Comparison of ENCODE assay signal across 10 cellular contexts in genomic region chr12:113086249-113087164, GRCh38.
DNase-seq lines count a peak whose midpoint lies in the region; ATAC-seq lines count a peak whose summit lies in the region.
"Had no signal": no experiment of that assay in that cellular context is flagged by ENCODE, and none has a peak within 500 bp of the region (broad histone marks: within the 10 kb centered on the region; RNA-seq: fewer than 3 reads in every experiment).

No MANE protein-coding gene starts in this region.

- DNase-seq in DMS53 (lab: John Stamatoyannopoulos, UW) (peak; percentile 70), DMS53 treated with DMSO at 0.1 percent for 48 hours (lab: John Stamatoyannopoulos, UW; ENCODE audit: unreplicated experiment) (no peak), UCSD-AML1 (lab: John Stamatoyannopoulos, UW; ENCODE audit: unreplicated experiment) (peak; percentile 35), glomerular visceral epithelial cell (ENCODE audit: extremely low spot score) (peak; percentile 70)
- peak in 5 of 6 experiments; percentile 8 to 34 (median 25) for DNase-seq in stimulated activated naive CD4-positive, alpha-beta T cell (lab: John Stamatoyannopoulos, UW)
- DNase-seq: gastrocnemius medialis, MM.1S had no signal

- ATAC-seq in HG03565 (IDR thresholded peaks at IDR 0.05; ENCODE audit: unreplicated experiment), result no peak
- ATAC-seq in HG03280 (IDR thresholded peaks at IDR 0.05; ENCODE audit: unreplicated experiment), result no peak
- no peak for ATAC-seq in GM21526 (IDR thresholded peaks at IDR 0.05; ENCODE audit: low FRiP score, unreplicated experiment)
- ATAC-seq: gastrocnemius medialis had no signal
